In genomic region chr2:215535726-215536125, GRCh38 we compare ENCODE assay signal across 18 cellular contexts.
A peak's percentile ranks its signal among the peaks of the same experiment; 100 is the strongest.
DNase-seq lines count a peak whose midpoint lies in the region; ATAC-seq and TF ChIP-seq lines count a peak whose summit lies in the region.
"Had no signal": no experiment of that assay in that cellular context is flagged by ENCODE, and none has a peak within 500 bp of the region (broad histone marks: within the 10 kb centered on the region; RNA-seq: fewer than 3 reads in every experiment).

No MANE protein-coding gene starts in this region.

- H3K4me3 ChIP-seq in left ventricle myocardium inferior (no peak overlapping the region), right cardiac atrium (ENCODE audit: low read length) (no peak overlapping the region), ascending aorta (no peak overlapping the region), tibial artery (no peak overlapping the region)
- H3K4me3 ChIP-seq: colonic mucosa had no signal

- no peak for ATAC-seq in right cardiac atrium
- ATAC-seq in foreskin keratinocyte: no peak
- no peak for ATAC-seq in HG02678 (IDR thresholded peaks at IDR 0.05; ENCODE audit: unreplicated experiment)
- ATAC-seq in activated CD4-positive, CD25-positive, alpha-beta regulatory T cell treated with anti-CD3 and anti-CD28 coated beads, Interleukin-2, amount 50 U/mL, for 24 hours: no peak
- ATAC-seq: left ventricle myocardium superior; natural killer cell treated with Interleukin-12 subunit alpha and Interleukin-12 subunit beta and Interleukin-15 and Interleukin-18, amount 100 ng/mL, for 72 hours had no signal

- intact Hi-C loops in left ventricle myocardium inferior (cut with micrococcal nuclease) (no loop called here), right cardiac atrium (cut with DNase I) (loop anchor here in 1 of 4 donors (10.0 kb wide), 1 partner anchor 71 kb away; no protein-coding TSS in a partner anchor), ascending aorta (cut with DNase I) (loop anchor here (5.0 kb wide), 1 partner anchor 67 kb away; no protein-coding TSS in a partner anchor), tibial artery (cut with DNase I; ENCODE audit: low total_unique reads) (no loop called here)

- H3K4me1 ChIP-seq in left ventricle myocardium inferior (peaks cover 34% of the 10 kb centered on the region), right cardiac atrium (ENCODE audit: control insufficient read depth, insufficient read depth, low read length) (peaks cover 2% of the 10 kb centered on the region), ascending aorta (peaks cover 8 to 25% of the 10 kb centered on the region in 2 donors), foreskin keratinocyte (peaks cover 34% of the 10 kb centered on the region), tibial artery (peaks cover 0 to 53% (median 31%) of the 10 kb centered on the region in 4 donors)
- H3K4me1 ChIP-seq: colonic mucosa had no signal

- H3K9me3 ChIP-seq in left ventricle myocardium inferior (replicated peaks) (peaks cover 28% of the 10 kb centered on the region), right cardiac atrium (ENCODE audit: control insufficient read depth, low read length) (no peaks in the 10 kb centered on the region), ascending aorta (peaks cover 6 to 24% of the 10 kb centered on the region in 2 donors), tibial artery (peaks cover 0 to 18% (median 8%) of the 10 kb centered on the region in 3 donors)
- H3K9me3 ChIP-seq: adrenal gland, colonic mucosa had no signal

- no peak for TF ChIP-seq CTCF in left ventricle myocardium inferior (IDR thresholded peaks at IDR 0.05; ENCODE audit: borderline replicate concordance)
- no peak for TF ChIP-seq CTCF in ascending aorta (IDR thresholded peaks at IDR 0.05)
- no peak for TF ChIP-seq CTCF in foreskin keratinocyte (conservative IDR thresholded peaks at IDR 0.05)
- TF ChIP-seq CTCF in tibial artery (IDR thresholded peaks at IDR 0.05): no peak

- H3K27ac ChIP-seq in left ventricle myocardium inferior (replicated peaks) (peak overlapping the region; percentile 33), right cardiac atrium (ENCODE audit: low read length) (no peak overlapping the region), ascending aorta (peak overlapping the region; percentile 29 to 35), foreskin keratinocyte (peak overlapping the region; percentile 30), tibial artery (peak overlapping the region; percentile 29 to 60)
- H3K27ac ChIP-seq: adrenal gland, colonic mucosa had no signal

- H3K27me3 ChIP-seq in left ventricle myocardium inferior (ENCODE audit: low read depth) (no peaks in the 10 kb centered on the region), right cardiac atrium (ENCODE audit: control insufficient read depth, insufficient read depth) (no peaks in the 10 kb centered on the region), ascending aorta (no peaks in the 10 kb centered on the region), foreskin keratinocyte (no peaks in the 10 kb centered on the region), tibial artery (no peaks in the 10 kb centered on the region)
- H3K27me3 ChIP-seq: adrenal gland, colonic mucosa had no signal

- no peak for DNase-seq in left ventricle myocardium inferior
- DNase-seq in right cardiac atrium: no peak
- DNase-seq in ascending aorta (ENCODE audit: low spot score in 2 of 2): no peak
- peak in 1 of 2 donors; percentile 22 for DNase-seq in foreskin keratinocyte
- no peak for DNase-seq in tibial artery
- no peak for DNase-seq in NCI-H1048 (lab: John Stamatoyannopoulos, UW)
- DNase-seq: ACHN; activated CD4-positive, alpha-beta memory T cell treated with anti-CD3 and anti-CD28 coated beads, Interleukin-2, amount 10 ng/mL, durations not matched to agents 7 days and 5 days; adrenal gland; colonic mucosa; COR-L47; hippocampal formation; left ventricle myocardium superior; NCI-H1105; NCI-H226 had no signal

- H3K36me3 ChIP-seq in left ventricle myocardium inferior: no peaks in the 10 kb centered on the region
- no peaks in the 10 kb centered on the region for H3K36me3 ChIP-seq in ascending aorta
- H3K36me3 ChIP-seq in tibial artery: no peaks in the 10 kb centered on the region
- H3K36me3 ChIP-seq: adrenal gland, colonic mucosa had no signal

- WGBS in right cardiac atrium: 35% methylated on average over 1 of the region's 1 CpG
